In genomic region chr10:46523119-46523880, GRCh38 we compare ENCODE assay signal across 10 cellular contexts. TPM values are rescaled to one million over a fixed set of nuclear protein-coding genes. Genes with fewer than 3 reads are reported as not detected.
DNase-seq lines count a peak whose midpoint lies in the region; ATAC-seq and TF ChIP-seq lines count a peak whose summit lies in the region.
"Had no signal": no experiment of that assay in that cellular context is flagged by ENCODE, and none has a peak within 500 bp of the region (broad histone marks: within the 10 kb centered on the region; RNA-seq: fewer than 3 reads in every experiment).

No MANE protein-coding gene starts in this region.

- peak; percentile 41 for DNase-seq in HFFc6
- DNase-seq in T1000 (lab: John Stamatoyannopoulos, UW): peak; percentile 82
- DNase-seq in heart right ventricle: peak in 1 of 2 donors; percentile 41
- DNase-seq in NCI-H1092 (lab: John Stamatoyannopoulos, UW): no peak
- DNase-seq in NOMO-1 (lab: John Stamatoyannopoulos, UW; ENCODE audit: unreplicated experiment in 2 of 2): no peak
- DNase-seq: MM.1S had no signal

- ATAC-seq in heart right ventricle (peak in 5 of 8 donors; percentile 17 to 78 (median 41)), GM21390 (IDR thresholded peaks at IDR 0.05; ENCODE audit: unreplicated experiment) (no peak)
- ATAC-seq: GM12878 had no signal

- no peaks in the 10 kb centered on the region for H3K4me1 Mint-ChIP-seq in HFFc6 (ENCODE audit: low read depth)
- H3K4me1 Mint-ChIP-seq: central memory CD8-positive, alpha-beta T cell had no signal

- H3K4me1 ChIP-seq in heart right ventricle: peaks cover 0 to 8% (median 0%) of the 10 kb centered on the region in 9 donors

- intact Hi-C loops in heart right ventricle (cut with DNase I): no loop called here

- peaks cover 0 to 39% (median 10%) of the 10 kb centered on the region in 7 donors for H3K27me3 ChIP-seq in heart right ventricle

- H3K9me3 ChIP-seq in heart right ventricle: no peaks in the 10 kb centered on the region

- no peak overlapping the region for H3K4me3 ChIP-seq in heart right ventricle
- H3K4me3 ChIP-seq in skin epidermis: no peak overlapping the region
- H3K4me3 ChIP-seq: GM12878 had no signal

- no peaks in the 10 kb centered on the region; the same call in 1 of the 2 replicates for H3K27me3 Mint-ChIP-seq in HFFc6 (ENCODE audit: insufficient read depth)
- H3K27me3 Mint-ChIP-seq: central memory CD8-positive, alpha-beta T cell had no signal

- no peaks in the 10 kb centered on the region for H3K9me3 Mint-ChIP-seq in HFFc6
- H3K9me3 Mint-ChIP-seq: central memory CD8-positive, alpha-beta T cell had no signal

- TF ChIP-seq CTCF in HFFc6 (IDR thresholded peaks at IDR 0.05) (no peak), heart right ventricle (IDR thresholded peaks at IDR 0.05) (no peak)

- 54 to 55% methylated on average over 10 of the region's 10 CpGs for WGBS in heart right ventricle, 2 donors

- H3K36me3 ChIP-seq in heart right ventricle: no peaks in the 10 kb centered on the region

- no peak overlapping the region for H3K4me3 Mint-ChIP-seq in HFFc6
- H3K4me3 Mint-ChIP-seq: central memory CD8-positive, alpha-beta T cell had no signal

- H3K27ac Mint-ChIP-seq in HFFc6: no peak overlapping the region

- H3K36me3 Mint-ChIP-seq in HFFc6 (ENCODE audit: low read depth): no peaks in the 10 kb centered on the region

- H3K27ac ChIP-seq in heart right ventricle: no peak overlapping the region
- peak overlapping the region in 11 of 21 experiments; percentile 1 to 71 (median 49) for H3K27ac ChIP-seq in skin epidermis

RNA-seq across cellular contexts. Expression of gene GPRIN2, which starts 33.2 kb away (rescaled TPM):
- total RNA-seq in HFFc6 (2021; fragmentation: NEBNext Ultra II Directional; extraction: Animal tissue kit (Norgen Biotek cat#: 25700)): not detected
- under 1 TPM in 1 of 10 donors, not detected in 9; 0.13 TPM for total RNA-seq in heart right ventricle
- polyA plus RNA-seq in heart right ventricle: not detected
- polyA plus RNA-seq: GM12878 had no signal

RNA-seq across cellular contexts. Expression of gene SYT15, which starts 55.6 kb away (rescaled TPM):
- total RNA-seq in HFFc6 (2021; fragmentation: NEBNext Ultra II Directional; extraction: Animal tissue kit (Norgen Biotek cat#: 25700)): 1 to 10 TPM in 4 of 6 experiments, under 1 TPM in 2; 0.31 to 3.7 (median 2.9) TPM
- total RNA-seq in heart right ventricle: 1 to 10 TPM; 1.3 to 4.1 (median 2.9) TPM
- 1 to 10 TPM in 1 of 2 donors, under 1 TPM in 1; 0.87 to 3.7 TPM for polyA plus RNA-seq in heart right ventricle

RNA-seq across cellular contexts. Expression of gene NPY4R, which starts 57.5 kb away (rescaled TPM):
- under 1 TPM in 3 of 6 experiments, not detected in 3; 0.14 to 0.34 (median 0.25) TPM for total RNA-seq in HFFc6 (2021; fragmentation: NEBNext Ultra II Directional; extraction: Animal tissue kit (Norgen Biotek cat#: 25700))
- not detected for total RNA-seq in heart right ventricle
- polyA plus RNA-seq in heart right ventricle: not detected
- total RNA-seq: GM12878 had no signal
- polyA plus RNA-seq: GM12878 had no signal

Comparison
In these comparisons a context has a peak if more than half of its experiments do, and no peak if none do; other contexts are left out.
1. DNase-seq: peak in HFFc6 (single experiment) and T1000 (single experiment); none in NCI-H1092 (single experiment) and NOMO-1 (0 of 2).
2. H3K27ac ChIP-seq: peak in skin epidermis (11 of 21); none in heart right ventricle (0 of 10).